ENCODE assay signal across 13 cellular contexts in genomic region chr2:127035212-127035611, GRCh38.
DNase-seq lines count a peak whose midpoint lies in the region; ATAC-seq, FAIRE-seq and TF ChIP-seq lines count a peak whose summit lies in the region.
"Had no signal": no experiment of that assay in that cellular context is flagged by ENCODE, and none has a peak within 500 bp of the region (broad histone marks: within the 10 kb centered on the region; RNA-seq: fewer than 3 reads in every experiment).

No MANE protein-coding gene starts in this region.

- H2AFZ ChIP-seq in mammary epithelial cell (ENCODE audit: low read depth, low read length) = no peak overlapping the region

- no peaks in the 10 kb centered on the region for H3K4me1 Mint-ChIP-seq in activated CD4-positive, alpha-beta T cell treated with anti-CD3 and anti-CD28 coated beads, Interleukin-2, amount 10 ng/mL, durations not matched to agents 7 days and 5 days
- H3K4me1 Mint-ChIP-seq: neural crest cell had no signal

- no peak overlapping the region for H3K4me3 Mint-ChIP-seq in activated CD4-positive, alpha-beta T cell treated with anti-CD3 and anti-CD28 coated beads, Interleukin-2, amount 10 ng/mL, durations not matched to agents 7 days and 5 days
- H3K4me3 Mint-ChIP-seq: neural crest cell, type B pancreatic cell had no signal

- no peaks in the 10 kb centered on the region for H4K20me1 ChIP-seq in mammary epithelial cell (ENCODE audit: insufficient read depth, low read length)

- no peak for TF ChIP-seq CTCF in coronary artery (IDR thresholded peaks at IDR 0.05)
- no peak for TF ChIP-seq CTCF in mammary epithelial cell (conservative IDR thresholded peaks at IDR 0.05 in 1 of 2, IDR thresholded peaks at IDR 0.05 in 1 of 2; ENCODE audit: extremely low read depth in 1 of 2, insufficient read depth in 1 of 2, low read depth in 1 of 2, low read length in 2 of 2)

- H3K4me3 ChIP-seq in coronary artery (no peak overlapping the region), mammary epithelial cell (replicated peaks in 1 of 3; ENCODE audit: insufficient read depth in 1 of 3, low read depth in 2 of 3, low read length in 3 of 3) (no peak overlapping the region)
- H3K4me3 ChIP-seq: skin epidermis had no signal

- ATAC-seq in GM18505 (IDR thresholded peaks at IDR 0.05; ENCODE audit: unreplicated experiment) (peak; percentile 51), GM21423 (IDR thresholded peaks at IDR 0.05; ENCODE audit: unreplicated experiment) (peak; percentile 76), HG03060 (IDR thresholded peaks at IDR 0.05; ENCODE audit: low read depth, unreplicated experiment) (peak; percentile 43)
- ATAC-seq: Right ventricle myocardium inferior had no signal

- H3K9me3 ChIP-seq in mammary epithelial cell (replicated peaks; ENCODE audit: insufficient read depth, low read length) = no peaks in the 10 kb centered on the region

- no peaks in the 10 kb centered on the region for H3K4me1 ChIP-seq in mammary epithelial cell (ENCODE audit: insufficient read depth, low read length)

- FAIRE-seq in GM12891 (lab: Jason Lieb, UNC) = no peak

- no peaks in the 10 kb centered on the region for H3K79me2 ChIP-seq in mammary epithelial cell (ENCODE audit: insufficient read depth, low read length)

- H3K27ac Mint-ChIP-seq in activated CD4-positive, alpha-beta T cell treated with anti-CD3 and anti-CD28 coated beads, Interleukin-2, amount 10 ng/mL, durations not matched to agents 7 days and 5 days = no peak overlapping the region
- H3K27ac Mint-ChIP-seq: type B pancreatic cell had no signal

- dilution Hi-C loops in mammary epithelial cell (cut with HindIII; ENCODE audit: low sequenced_read_pairs) = loop anchor here (5.0 kb wide), 1 partner anchor 48 kb away; no protein-coding TSS in a partner anchor

- no peak overlapping the region for H3K9ac ChIP-seq in mammary epithelial cell (ENCODE audit: insufficient read depth, low read length)

- WGBS in mammary epithelial cell (ENCODE audit: low coverage, missing lambda C conversion rate) = 89% methylated on average over 10 of the region's 10 CpGs

- H3K36me3 Mint-ChIP-seq in activated CD4-positive, alpha-beta T cell treated with anti-CD3 and anti-CD28 coated beads, Interleukin-2, amount 10 ng/mL, durations not matched to agents 7 days and 5 days (ENCODE audit: low read depth) = no peaks in the 10 kb centered on the region
- H3K36me3 Mint-ChIP-seq: type B pancreatic cell had no signal

- BruUV-seq in mammary epithelial cell (replicated peaks; lab: Mats Ljungman, UMichigan) = no TSS peak

- no peaks in the 10 kb centered on the region for H3K36me3 ChIP-seq in mammary epithelial cell (ENCODE audit: insufficient read depth, low read length)

- H3K9me3 Mint-ChIP-seq in activated CD4-positive, alpha-beta T cell treated with anti-CD3 and anti-CD28 coated beads, Interleukin-2, amount 10 ng/mL, durations not matched to agents 7 days and 5 days = no peaks in the 10 kb centered on the region
- H3K9me3 Mint-ChIP-seq: neural crest cell had no signal

- DNase-seq in coronary artery (ENCODE audit: low spot score) = peak; percentile 33
- no peak for DNase-seq in NCI-H146 (lab: John Stamatoyannopoulos, UW)
- DNase-seq in GM12891 (ENCODE audit: insufficient read length, low spot score) = no peak
- no peak for DNase-seq in mammary epithelial cell
- DNase-seq in activated CD4-positive, alpha-beta T cell treated with anti-CD3 and anti-CD28 coated beads, Interleukin-2, amount 10 ng/mL, durations not matched to agents 7 days and 5 days = no peak
- DNase-seq: amniotic stem cell had no signal

- intact Hi-C loops in mammary epithelial cell (cut with micrococcal nuclease) = no loop called here

- CTCF ChIA-PET in mammary epithelial cell (lab: Charles Lee; ENCODE audit: low non-redundant PET) = no interaction called here
- CTCF ChIA-PET in activated CD4-positive, alpha-beta T cell treated with anti-CD3 and anti-CD28 coated beads, Interleukin-2, amount 10 ng/mL, durations not matched to agents 7 days and 5 days (lab: Charles Lee) = interaction anchor here (1.3 kb wide), 1 partner anchor 15 kb away, joined by 3 read pairs; no protein-coding TSS in a partner anchor

- peaks cover 5% of the 10 kb centered on the region for H3K27me3 Mint-ChIP-seq in activated CD4-positive, alpha-beta T cell treated with anti-CD3 and anti-CD28 coated beads, Interleukin-2, amount 10 ng/mL, durations not matched to agents 7 days and 5 days
- H3K27me3 Mint-ChIP-seq: type B pancreatic cell had no signal

- H3K27ac ChIP-seq in coronary artery = no peak overlapping the region
- H3K27ac ChIP-seq in mammary epithelial cell (ENCODE audit: insufficient read depth, low read depth, low read length) = no peak overlapping the region
- H3K27ac ChIP-seq: skin epidermis had no signal

- no peak overlapping the region for H3K4me2 ChIP-seq in mammary epithelial cell (ENCODE audit: insufficient read depth, low read depth, low read length)

- peaks cover 3% of the 10 kb centered on the region for H3K27me3 ChIP-seq in mammary epithelial cell (ENCODE audit: insufficient read depth, low read length)

- in situ Hi-C loops in mammary epithelial cell (cut with MboI; ENCODE audit: low sequenced_read_pairs in 2 of 2) = no loop called here

- TF ChIP-seq POLR2A in GM18505 (IDR thresholded peaks at IDR 0.05; ENCODE audit: borderline replicate concordance, extremely low read depth, insufficient read depth, insufficient read length) (no peak), GM12891 (IDR thresholded peaks at IDR 0.05; ENCODE audit: low read depth, low read length) (no peak)

- POLR2A ChIA-PET in activated CD4-positive, alpha-beta T cell treated with anti-CD3 and anti-CD28 coated beads, Interleukin-2, amount 10 ng/mL, durations not matched to agents 7 days and 5 days (lab: Charles Lee) = no interaction called here

TF ChIP-seq in GM12891, 5 proteins besides CTCF, POLR2A, EP300 and RAD21:
- TF ChIP-seq POU2F2 (IDR thresholded peaks at IDR 0.05; ENCODE audit: low read depth, low read length) (no peak), SPI1 (IDR thresholded peaks at IDR 0.05; ENCODE audit: low read depth, low read length) (no peak), TAF1 (IDR thresholded peaks at IDR 0.05; ENCODE audit: low read depth, low read length) (no peak), PAX5 (IDR thresholded peaks at IDR 0.05; ENCODE audit: insufficient read depth, low read length, severe bottlenecking) (no peak), POLR2AphosphoS5 (IDR thresholded peaks at IDR 0.05; ENCODE audit: low read depth, low read length) (no peak)
